18 cellular contexts compared by ENCODE assay signal in genomic region chr5:147998704-147999103, GRCh38.
DNase-seq lines count a peak whose midpoint lies in the region; ATAC-seq and TF ChIP-seq lines count a peak whose summit lies in the region.
"Had no signal": no experiment of that assay in that cellular context is flagged by ENCODE, and none has a peak within 500 bp of the region (broad histone marks: within the 10 kb centered on the region; RNA-seq: fewer than 3 reads in every experiment).

No MANE protein-coding gene starts in this region.

- no peak for TF ChIP-seq CTCF in MCF 10A (IDR thresholded peaks at IDR 0.05; ENCODE audit: unreplicated experiment)
- no peak for TF ChIP-seq CTCF in mammary epithelial cell (conservative IDR thresholded peaks at IDR 0.05 in 1 of 2, IDR thresholded peaks at IDR 0.05 in 1 of 2; ENCODE audit: extremely low read depth in 1 of 2, insufficient read depth in 1 of 2, low read depth in 1 of 2, low read length in 2 of 2)
- no peak for TF ChIP-seq CTCF in epithelial cell of esophagus (IDR thresholded peaks at IDR 0.05; ENCODE audit: insufficient read depth, low read depth, low read length, missing control alignments)
- no peak for TF ChIP-seq CTCF in progenitor cell of endocrine pancreas (IDR thresholded peaks at IDR 0.05; ENCODE audit: unreplicated experiment)

- BruUV-seq in MCF 10A (replicated peaks; lab: Mats Ljungman, UMichigan), result no TSS peak
- BruUV-seq in mammary epithelial cell (replicated peaks; lab: Mats Ljungman, UMichigan), result no TSS peak

- H3K4me3 Mint-ChIP-seq in MCF 10A (ENCODE audit: unreplicated experiment) (no peak overlapping the region), progenitor cell of endocrine pancreas (ENCODE audit: low read depth) (no peak overlapping the region)
- H3K4me3 Mint-ChIP-seq: CD4-positive, alpha-beta T cell; GM23338; HFFc6 had no signal

- H3K56ac ChIP-seq in mesendoderm (ENCODE audit: low read length), result no peak overlapping the region

- peaks cover 10% of the 10 kb centered on the region for H3K4me1 ChIP-seq in mammary epithelial cell (ENCODE audit: insufficient read depth, low read length)
- no peaks in the 10 kb centered on the region for H3K4me1 ChIP-seq in mesendoderm (ENCODE audit: control insufficient read depth, low read depth, low read length)
- H3K4me1 ChIP-seq: A549, Caco-2 had no signal

- ATAC-seq in GM18907 (IDR thresholded peaks at IDR 0.05; ENCODE audit: unreplicated experiment), result no peak
- ATAC-seq: A549, GM23338, HCT116 had no signal

- H3K27me3 Mint-ChIP-seq in MCF 10A (ENCODE audit: insufficient read depth, unreplicated experiment), result no peaks in the 10 kb centered on the region
- no peaks in the 10 kb centered on the region for H3K27me3 Mint-ChIP-seq in progenitor cell of endocrine pancreas
- H3K27me3 Mint-ChIP-seq: CD4-positive, alpha-beta T cell had no signal

- no peaks in the 10 kb centered on the region for H3K79me1 ChIP-seq in mesendoderm (ENCODE audit: low read length)

- DNase-seq in MCF 10A (ENCODE audit: unreplicated experiment) (no peak), mammary epithelial cell (no peak), epithelial cell of esophagus (ENCODE audit: low read depth) (peak; percentile 46), mesendoderm (no peak), erythroblast (lab: John Stamatoyannopoulos, UW) (no peak), progenitor cell of endocrine pancreas (ENCODE audit: low spot score, unreplicated experiment) (no peak)
- DNase-seq: AML-193; Caco-2; CD4-positive, alpha-beta T cell; H7; HFFc6; IMR-90 had no signal

- no peaks in the 10 kb centered on the region for H4K20me1 ChIP-seq in mammary epithelial cell (ENCODE audit: insufficient read depth, low read length)

- H3K36me3 ChIP-seq in mammary epithelial cell (ENCODE audit: insufficient read depth, low read length), result no peaks in the 10 kb centered on the region
- no peaks in the 10 kb centered on the region for H3K36me3 ChIP-seq in mesendoderm (ENCODE audit: control insufficient read depth, insufficient read depth, low read length)

- H4K5ac ChIP-seq in mesendoderm (ENCODE audit: low read length), result no peak overlapping the region

- no peak overlapping the region for H2BK5ac ChIP-seq in mesendoderm (ENCODE audit: low read length)

- H3K27ac Mint-ChIP-seq in MCF 10A (ENCODE audit: low read depth, unreplicated experiment) (peak overlapping the region; percentile 24), progenitor cell of endocrine pancreas (no peak overlapping the region)
- H3K27ac Mint-ChIP-seq: CD4-positive, alpha-beta T cell; GM23338; HFFc6 had no signal

- H3K27me3 ChIP-seq in mammary epithelial cell (ENCODE audit: insufficient read depth, low read length), result no peaks in the 10 kb centered on the region
- no peaks in the 10 kb centered on the region for H3K27me3 ChIP-seq in mesendoderm (ENCODE audit: insufficient read depth, low read length, poor library complexity)

- CTCF ChIA-PET in MCF 10A (lab: Yijun Ruan, JAX), result interaction anchor here (1.4 kb wide), 1 partner anchor 109 kb away, joined by 8 read pairs; no protein-coding TSS in a partner anchor
- CTCF ChIA-PET in mammary epithelial cell (lab: Charles Lee; ENCODE audit: low non-redundant PET), result no interaction called here

- H3K4me3 ChIP-seq in mammary epithelial cell (replicated peaks in 1 of 3; ENCODE audit: insufficient read depth in 1 of 3, low read depth in 2 of 3, low read length in 3 of 3) (no peak overlapping the region), epithelial cell of esophagus (ENCODE audit: low read length) (no peak overlapping the region), mesendoderm (ENCODE audit: low read length) (no peak overlapping the region)
- H3K4me3 ChIP-seq: A549, GM23338 had no signal

- H3K9ac ChIP-seq in mammary epithelial cell (ENCODE audit: insufficient read depth, low read length), result no peak overlapping the region
- H3K9ac ChIP-seq in mesendoderm (ENCODE audit: low read length), result no peak overlapping the region

- no peak for TF ChIP-seq POLR2A in erythroblast (IDR thresholded peaks at IDR 0.05; ENCODE audit: low read length)

- H3K79me2 ChIP-seq in mammary epithelial cell (ENCODE audit: insufficient read depth, low read length), result no peaks in the 10 kb centered on the region
- no peaks in the 10 kb centered on the region for H3K79me2 ChIP-seq in mesendoderm (ENCODE audit: control insufficient read depth, insufficient read depth, low read length)

- POLR2A ChIA-PET in MCF 10A (lab: Yijun Ruan, JAX), result interaction anchor here (0.6 to 0.8 kb wide), 2 partner anchors 43 to 102 kb away, joined by 3 read pairs; no protein-coding TSS in a partner anchor

- H3K18ac ChIP-seq in mesendoderm (ENCODE audit: low read length), result peak overlapping the region; percentile 51

- intact Hi-C loops in MCF 10A (cut with micrococcal nuclease), result no loop called here
- intact Hi-C loops in mammary epithelial cell (cut with micrococcal nuclease), result no loop called here

- in situ Hi-C loops in mammary epithelial cell (cut with MboI; ENCODE audit: low sequenced_read_pairs in 2 of 2), result no loop called here

- H3K4ac ChIP-seq in mesendoderm (ENCODE audit: low read depth, low read length), result no peak overlapping the region

- H3K4me1 Mint-ChIP-seq in MCF 10A (ENCODE audit: insufficient read depth, unreplicated experiment), result peaks cover 19% of the 10 kb centered on the region
- no peaks in the 10 kb centered on the region for H3K4me1 Mint-ChIP-seq in progenitor cell of endocrine pancreas (ENCODE audit: low read depth)

- no peak overlapping the region for H2BK15ac ChIP-seq in mesendoderm (replicated peaks; ENCODE audit: low read depth)

- no peak overlapping the region for H2AFZ ChIP-seq in mammary epithelial cell (ENCODE audit: low read depth, low read length)
- H2AFZ ChIP-seq: GM23338 had no signal

- no peak overlapping the region for H3K4me2 ChIP-seq in mammary epithelial cell (ENCODE audit: insufficient read depth, low read depth, low read length)
- no peak overlapping the region for H3K4me2 ChIP-seq in mesendoderm (ENCODE audit: low read length)
- H3K4me2 ChIP-seq: A549, GM23338 had no signal

- dilution Hi-C loops in mammary epithelial cell (cut with HindIII; ENCODE audit: low sequenced_read_pairs), result no loop called here

- H3K36me3 Mint-ChIP-seq in MCF 10A (ENCODE audit: insufficient read depth, unreplicated experiment), result peaks cover 13% of the 10 kb centered on the region
- peaks cover 37% of the 10 kb centered on the region for H3K36me3 Mint-ChIP-seq in progenitor cell of endocrine pancreas (ENCODE audit: insufficient read depth)

- H3K23ac ChIP-seq in mesendoderm (ENCODE audit: low read length), result no peak overlapping the region

- H4K8ac ChIP-seq in mesendoderm (ENCODE audit: low read depth, low read length), result no peak overlapping the region

- H3K9me3 ChIP-seq in mammary epithelial cell (replicated peaks; ENCODE audit: insufficient read depth, low read length), result peaks cover 15% of the 10 kb centered on the region
- H3K9me3 ChIP-seq: A549 had no signal

- H3K27ac ChIP-seq in mammary epithelial cell (ENCODE audit: insufficient read depth, low read depth, low read length) (no peak overlapping the region), mesendoderm (ENCODE audit: low read depth, low read length) (no peak overlapping the region)
- H3K27ac ChIP-seq: 22Rv1, A549, C4-2B had no signal

- no peak overlapping the region for H2BK120ac ChIP-seq in mesendoderm (ENCODE audit: low read depth, low read length)

- no peak overlapping the region for H2AK5ac ChIP-seq in mesendoderm (ENCODE audit: low read length)

- peaks cover 18% of the 10 kb centered on the region for H3K9me3 Mint-ChIP-seq in MCF 10A (ENCODE audit: unreplicated experiment)
- H3K9me3 Mint-ChIP-seq in progenitor cell of endocrine pancreas (ENCODE audit: low read depth), result peaks cover 34% of the 10 kb centered on the region
